8 cellular contexts compared by ENCODE assay signal in genomic region chr7:143380264-143380645, GRCh38. TPM values are rescaled to one million over a fixed set of nuclear protein-coding genes. Genes with fewer than 3 reads are reported as not detected.
DNase-seq lines count a peak whose midpoint lies in the region; ATAC-seq, FAIRE-seq and TF ChIP-seq lines count a peak whose summit lies in the region.

No MANE protein-coding gene starts in this region.

- ATAC-seq in HG02642 (IDR thresholded peaks at IDR 0.05; ENCODE audit: poor library complexity, unreplicated experiment) (peak; percentile 60), aorta (ENCODE audit: low FRiP score) (peak; percentile 91)

- no peaks in the 10 kb centered on the region for H3K9me2 ChIP-seq in hepatocyte (replicated peaks; ENCODE audit: insufficient read depth)

- TF ChIP-seq CTCF in ascending aorta (IDR thresholded peaks at IDR 0.05), result peak; percentile 79 to 90 (median 88)
- TF ChIP-seq CTCF in hepatocyte (IDR thresholded peaks at IDR 0.05; ENCODE audit: poor library complexity), result peak; percentile 95

- H3K27me3 ChIP-seq in ascending aorta (no peaks in the 10 kb centered on the region), hepatocyte (no peaks in the 10 kb centered on the region), aorta (ENCODE audit: control insufficient read depth in 1 of 2, insufficient read depth in 2 of 2, low read length in 1 of 2) (no peaks in the 10 kb centered on the region)

- H4K20me1 ChIP-seq in hepatocyte (ENCODE audit: insufficient read depth, poor library complexity, severe bottlenecking), result peaks cover 34% of the 10 kb centered on the region

- H3K9me3 ChIP-seq in ascending aorta (no peaks in the 10 kb centered on the region), hepatocyte (ENCODE audit: low read depth) (no peaks in the 10 kb centered on the region), aorta (ENCODE audit: control insufficient read depth, low read length) (no peaks in the 10 kb centered on the region)

- H3K4me2 ChIP-seq in hepatocyte, result peak overlapping the region; percentile 89

- no peak; the same call in 1 of the 2 replicates for TF ChIP-seq POLR2A in GM12892 (IDR thresholded peaks at IDR 0.05; ENCODE audit: low read depth, low read length)

- intact Hi-C loops in ascending aorta (cut with DNase I), result loop anchor here (1.0 to 10.0 kb wide), 5 partner anchors 11 to 525 kb away; partner anchors contain the start of genes CASP2, EPHB6 and TCAF1
- intact Hi-C loops in aorta (cut with DNase I), result no loop called here

- H3K27ac ChIP-seq in ascending aorta (peak overlapping the region; percentile 97 to 99), hepatocyte (peak overlapping the region; percentile 100), aorta (ENCODE audit: low read depth in 1 of 2, low read length in 2 of 2) (peak overlapping the region; percentile 96 to 97)

- H3K36me3 ChIP-seq in ascending aorta, result peaks cover 7 to 20% of the 10 kb centered on the region in 2 donors
- no peaks in the 10 kb centered on the region for H3K36me3 ChIP-seq in hepatocyte (replicated peaks; ENCODE audit: insufficient read depth, low read depth)
- peaks cover 0 to 1% of the 10 kb centered on the region in 2 donors for H3K36me3 ChIP-seq in aorta (ENCODE audit: control insufficient read depth in 1 of 2, insufficient read depth in 2 of 2, low read length in 1 of 2)

- DNase-seq in GM12892 (ENCODE audit: insufficient read length) (peak; percentile 63), NCI-H1092 (lab: John Stamatoyannopoulos, UW) (peak; percentile 59), T-helper 22 cell (ENCODE audit: low read depth) (peak; percentile 63), ascending aorta (ENCODE audit: low spot score in 2 of 2) (peak; percentile 67 to 94), hepatocyte (ENCODE audit: low spot score) (peak; percentile 93), retina (peak; percentile 96), aorta (peak; percentile 95 to 96)

- WGBS in hepatocyte (ENCODE audit: low lambda C conversion rate, missing lambda C conversion rate), result 0% methylated on average over 29 of the region's 35 CpGs
- 0 to 1% methylated on average over 35 of the region's 35 CpGs for WGBS in aorta, 2 donors

- H3K4me1 ChIP-seq in ascending aorta (peaks cover 5 to 24% of the 10 kb centered on the region in 2 donors), hepatocyte (ENCODE audit: insufficient read depth) (peaks cover 40% of the 10 kb centered on the region), aorta (ENCODE audit: control insufficient read depth in 1 of 2, insufficient read depth in 2 of 2, low read length in 2 of 2) (peaks cover 0 to 2% of the 10 kb centered on the region in 2 donors)

- H3K4me3 ChIP-seq in ascending aorta, result peak overlapping the region; percentile 89 to 97
- peak overlapping the region; percentile 100 for H3K4me3 ChIP-seq in hepatocyte
- H3K4me3 ChIP-seq in aorta (ENCODE audit: low read length in 2 of 2), result peak overlapping the region; percentile 50 to 95

- H2AFZ ChIP-seq in hepatocyte, result peak overlapping the region; percentile 85

- peaks cover 49% of the 10 kb centered on the region for H3K79me2 ChIP-seq in hepatocyte

- no peak for FAIRE-seq in GM12892 (lab: Jason Lieb, UNC)

RNA-seq across cellular contexts. Expression of gene ZYX, which starts 0.9 kb away (rescaled TPM):
- polyA plus RNA-seq in GM12892 (2012; ENCODE audit: missing spikeins), result 26.2 TPM
- 320 TPM for total RNA-seq in ascending aorta
- 25.0 and 31.8 TPM in 2 replicates for total RNA-seq in hepatocyte
- 187 and 202 TPM in 2 replicates for polyA plus RNA-seq in hepatocyte
- 100 to 1,000 TPM; 307 to 499 TPM for total RNA-seq in aorta
- polyA plus RNA-seq in aorta, result 100 to 1,000 TPM; 131 to 305 TPM

RNA-seq across cellular contexts. Expression of gene FAM131B, which starts 17.7 kb away (rescaled TPM):
- polyA plus RNA-seq in GM12892 (2012; ENCODE audit: missing spikeins), result not detected
- 0.53 TPM for total RNA-seq in ascending aorta
- 1.9 and 2.5 TPM in 2 replicates for total RNA-seq in hepatocyte
- polyA plus RNA-seq in hepatocyte, result 0.87 and 1.6 TPM in 2 replicates
- 1 to 10 TPM; 2.8 to 3.8 TPM for total RNA-seq in aorta
- 1 to 10 TPM in 1 of 2 donors, under 1 TPM in 1; 0.41 to 1.0 TPM for polyA plus RNA-seq in aorta

RNA-seq across cellular contexts. Expression of gene EPHA1, which starts 28.4 kb away (rescaled TPM):
- polyA plus RNA-seq in GM12892 (2012; ENCODE audit: missing spikeins), result 1.5 TPM
- not detected for total RNA-seq in ascending aorta
- total RNA-seq in hepatocyte, result 34.2 and 39.4 TPM in 2 replicates
- polyA plus RNA-seq in hepatocyte, result 36.7 and 42.9 TPM in 2 replicates
- under 1 TPM; 0.21 to 0.45 TPM for total RNA-seq in aorta
- polyA plus RNA-seq in aorta, result 1 to 10 TPM in 1 of 2 donors, under 1 TPM in 1; 0.20 to 1.9 TPM

Comparison
In these comparisons a context has a peak if more than half of its experiments do, and no peak if none do; other contexts are left out.
1. Peak in every context shown above with its lines: DNase-seq, ATAC-seq, H3K4me3 ChIP-seq and H3K27ac ChIP-seq.
2. RNA of gene EPHA1, which starts 28.4 kb away (total RNA-seq): 34.2 to 39.4 TPM in hepatocyte; 0.21 to 0.45 TPM in aorta and not detected in ascending aorta (single experiment); every median in the first group is over 10 times any median in the second.